In the genomic region with DNA sequence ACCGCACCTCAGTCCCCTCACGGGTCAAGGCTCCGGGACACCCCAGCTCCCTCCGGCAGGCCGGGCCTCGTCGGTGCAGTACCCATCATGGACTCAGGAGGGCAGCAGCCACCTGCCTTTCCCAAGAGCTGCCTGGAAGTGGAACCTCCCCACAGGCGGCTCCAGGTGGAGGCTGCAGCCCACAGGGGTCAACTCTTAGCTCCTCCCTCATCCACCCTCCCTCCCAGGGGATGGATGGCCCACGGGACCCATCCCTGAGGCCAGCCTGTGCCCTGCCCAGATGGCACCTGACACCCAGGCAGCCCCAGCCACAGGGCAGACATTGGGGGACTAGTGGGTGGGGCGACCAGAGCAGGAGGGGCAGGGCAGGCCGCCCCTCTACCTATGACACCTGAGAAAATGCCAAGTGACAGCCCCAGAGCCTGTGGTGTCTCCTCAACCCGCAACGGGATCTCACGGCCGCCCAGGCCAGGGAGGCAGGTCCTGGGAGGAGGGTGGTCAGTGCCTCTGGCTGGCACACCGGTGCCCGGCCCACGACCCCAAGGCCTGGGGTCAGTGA, we compare ENCODE assay signal across 8 cellular contexts. TPM values are rescaled to one million over a fixed set of nuclear protein-coding genes. Genes with fewer than 3 reads are reported as not detected.
DNase-seq lines count a peak whose midpoint lies in the region; ATAC-seq and TF ChIP-seq lines count a peak whose summit lies in the region.

No MANE protein-coding gene starts in this region.

- peaks cover 17% of the 10 kb centered on the region for H3F3A ChIP-seq in GM23338 (replicated peaks; ENCODE audit: low read depth)

- H3K27ac ChIP-seq in GM23338 (ENCODE audit: low read depth): no peak overlapping the region

- peaks cover 18% of the 10 kb centered on the region; the same call in 1 of the 2 replicates for H3K4me1 ChIP-seq in GM23338 (ENCODE audit: insufficient read depth)

- H3K79me2 ChIP-seq in GM23338 (replicated peaks; ENCODE audit: insufficient read depth): peaks cover 19% of the 10 kb centered on the region; the same call in 1 of the 2 replicates

- H3K4me2 ChIP-seq in GM23338: peak overlapping the region; percentile 80

- peaks cover 5% of the 10 kb centered on the region for H3K27me3 ChIP-seq in BJ (ENCODE audit: control insufficient read depth, insufficient read depth, low read length)
- no peaks in the 10 kb centered on the region for H3K27me3 ChIP-seq in GM23338 (ENCODE audit: insufficient read depth)

- H3K27me3 Mint-ChIP-seq in GM23338 (ENCODE audit: insufficient read depth, low read depth, poor library complexity): peaks cover 16% of the 10 kb centered on the region

- no peak overlapping the region for H3K27ac Mint-ChIP-seq in GM23338

- H3K36me3 Mint-ChIP-seq in GM23338 (ENCODE audit: low read depth): 0 out of 3 replicates have a peak, but pooled peaks cover 2% of the 10 kb centered on the region

- no peaks in the 10 kb centered on the region for H3K9me2 ChIP-seq in GM23338 (ENCODE audit: insufficient read depth)

- H2AFZ ChIP-seq in GM23338: no peak overlapping the region; the same call in 1 of the 2 replicates

- peak; percentile 60 for ATAC-seq in GM23338
- ATAC-seq in HG03460 (IDR thresholded peaks at IDR 0.05; ENCODE audit: unreplicated experiment): no peak

- H3K9me3 Mint-ChIP-seq in GM23338: peaks cover 3% of the 10 kb centered on the region; the same call in 1 of the 3 replicates

- H3K4me1 Mint-ChIP-seq in GM23338: peaks cover 16% of the 10 kb centered on the region

- TF ChIP-seq CTCF in BJ (IDR thresholded peaks at IDR 0.05; ENCODE audit: insufficient read depth, low read depth, low read length) (peak; percentile 93), GM23338 (conservative IDR thresholded peaks at IDR 0.05; ENCODE audit: low read depth in 2 of 2) (peak; percentile 80 to 95), epithelial cell of esophagus (IDR thresholded peaks at IDR 0.05; ENCODE audit: insufficient read depth, low read depth, low read length, missing control alignments) (peak; percentile 90)

- no peak overlapping the region for H3K4me3 ChIP-seq in BJ (ENCODE audit: low read depth, low read length)
- H3K4me3 ChIP-seq in GM23338: peak overlapping the region; percentile 85; the same call in 1 of the 2 replicates
- no peak overlapping the region for H3K4me3 ChIP-seq in epithelial cell of esophagus (ENCODE audit: low read length)

- CTCF ChIA-PET in BJ (lab: Yijun Ruan, JAX): interaction anchor here (0.6 to 4.9 kb wide), 55 partner anchors 9 to 1057 kb away, joined by 3 to 147 read pairs (median 5); a partner anchor contains a TSS

- H3K4me3 Mint-ChIP-seq in GM23338: 0 out of 3 replicates have a peak overlapping the region, but pooled peaks have one; percentile 30

- no peaks in the 10 kb centered on the region for H3K36me3 ChIP-seq in BJ (ENCODE audit: control insufficient read depth, insufficient read depth, low read length)
- H3K36me3 ChIP-seq in GM23338 (ENCODE audit: insufficient read depth): no peaks in the 10 kb centered on the region

- POLR2A ChIA-PET in BJ (lab: Charles Lee): interaction anchor here (0.6 kb wide), 2 partner anchors 166 to 280 kb away, joined by 3 read pairs; no protein-coding TSS in a partner anchor

- no peak for DNase-seq in BJ (ENCODE audit: low read depth)
- peak; percentile 85 for DNase-seq in GM23338 (ENCODE audit: low spot score)
- peak; percentile 73 for DNase-seq in NCI-H69 (lab: John Stamatoyannopoulos, UW)
- DNase-seq in activated CD8-positive, alpha-beta memory T cell treated with anti-CD3 and anti-CD28 coated beads, Interleukin-2, amount 50 U/mL, for 4 hours: peak; percentile 75
- peak; percentile 74 for DNase-seq in epithelial cell of esophagus (ENCODE audit: low read depth)
- DNase-seq in mucosa of gallbladder (ENCODE audit: low spot score): peak; percentile 78
- peak; percentile 88 for DNase-seq in stimulated activated CD8-positive, alpha-beta memory T cell treated with anti-CD3 and anti-CD28 coated beads, Interleukin-4, amount 100 ng/mL, for 48 hours

- no peaks in the 10 kb centered on the region for H4K20me1 ChIP-seq in GM23338 (replicated peaks; ENCODE audit: insufficient read depth)

TF ChIP-seq in GM23338, 12 proteins besides CTCF, POLR2A, EP300 and RAD21:
- TF ChIP-seq EZH2phosphoT487 (IDR thresholded peaks at IDR 0.05; ENCODE audit: unreplicated experiment): no peak
- no peak for TF ChIP-seq STAT1 (IDR thresholded peaks at IDR 0.05; ENCODE audit: unreplicated experiment)
- no peak for TF ChIP-seq JUNB (IDR thresholded peaks at IDR 0.05; ENCODE audit: unreplicated experiment)
- TF ChIP-seq, protein P1, sequence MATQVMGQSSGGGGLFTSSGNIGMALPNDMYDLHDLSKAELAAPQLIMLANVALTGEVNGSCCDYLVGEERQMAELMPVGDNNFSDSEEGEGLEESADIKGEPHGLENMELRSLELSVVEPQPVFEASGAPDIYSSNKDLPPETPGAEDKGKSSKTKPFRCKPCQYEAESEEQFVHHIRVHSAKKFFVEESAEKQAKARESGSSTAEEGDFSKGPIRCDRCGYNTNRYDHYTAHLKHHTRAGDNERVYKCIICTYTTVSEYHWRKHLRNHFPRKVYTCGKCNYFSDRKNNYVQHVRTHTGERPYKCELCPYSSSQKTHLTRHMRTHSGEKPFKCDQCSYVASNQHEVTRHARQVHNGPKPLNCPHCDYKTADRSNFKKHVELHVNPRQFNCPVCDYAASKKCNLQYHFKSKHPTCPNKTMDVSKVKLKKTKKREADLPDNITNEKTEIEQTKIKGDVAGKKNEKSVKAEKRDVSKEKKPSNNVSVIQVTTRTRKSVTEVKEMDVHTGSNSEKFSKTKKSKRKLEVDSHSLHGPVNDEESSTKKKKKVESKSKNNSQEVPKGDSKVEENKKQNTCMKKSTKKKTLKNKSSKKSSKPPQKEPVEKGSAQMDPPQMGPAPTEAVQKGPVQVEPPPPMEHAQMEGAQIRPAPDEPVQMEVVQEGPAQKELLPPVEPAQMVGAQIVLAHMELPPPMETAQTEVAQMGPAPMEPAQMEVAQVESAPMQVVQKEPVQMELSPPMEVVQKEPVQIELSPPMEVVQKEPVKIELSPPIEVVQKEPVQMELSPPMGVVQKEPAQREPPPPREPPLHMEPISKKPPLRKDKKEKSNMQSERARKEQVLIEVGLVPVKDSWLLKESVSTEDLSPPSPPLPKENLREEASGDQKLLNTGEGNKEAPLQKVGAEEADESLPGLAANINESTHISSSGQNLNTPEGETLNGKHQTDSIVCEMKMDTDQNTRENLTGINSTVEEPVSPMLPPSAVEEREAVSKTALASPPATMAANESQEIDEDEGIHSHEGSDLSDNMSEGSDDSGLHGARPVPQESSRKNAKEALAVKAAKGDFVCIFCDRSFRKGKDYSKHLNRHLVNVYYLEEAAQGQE (IDR thresholded peaks at IDR 0.05; ENCODE audit: unreplicated experiment): no peak
- TF ChIP-seq POLR2AphosphoS5 (IDR thresholded peaks at IDR 0.05; ENCODE audit: low read depth): no peak
- TF ChIP-seq CREB1 (CRISPR knock-in tag; IDR thresholded peaks at IDR 0.05; ENCODE audit: low read depth): 0 out of 2 replicates have a peak, but pooled peaks have one; percentile 18
- TF ChIP-seq, protein P2, sequence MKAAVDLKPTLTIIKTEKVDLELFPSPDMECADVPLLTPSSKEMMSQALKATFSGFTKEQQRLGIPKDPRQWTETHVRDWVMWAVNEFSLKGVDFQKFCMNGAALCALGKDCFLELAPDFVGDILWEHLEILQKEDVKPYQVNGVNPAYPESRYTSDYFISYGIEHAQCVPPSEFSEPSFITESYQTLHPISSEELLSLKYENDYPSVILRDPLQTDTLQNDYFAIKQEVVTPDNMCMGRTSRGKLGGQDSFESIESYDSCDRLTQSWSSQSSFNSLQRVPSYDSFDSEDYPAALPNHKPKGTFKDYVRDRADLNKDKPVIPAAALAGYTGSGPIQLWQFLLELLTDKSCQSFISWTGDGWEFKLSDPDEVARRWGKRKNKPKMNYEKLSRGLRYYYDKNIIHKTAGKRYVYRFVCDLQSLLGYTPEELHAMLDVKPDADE (IDR thresholded peaks at IDR 0.05): no peak
- TF ChIP-seq ZNF114 (CRISPR knock-in tag; IDR thresholded peaks at IDR 0.05): no peak
TF ChIP-seq in GM23338: peak in this region for 1.

RNA-seq across cellular contexts. Expression of a gene that starts 1.2 kb away (rescaled TPM):
- polyA plus RNA-seq in BJ (2011; rRNA removed) (0.04 TPM in 2 replicates), GM23338 (2016; fragmentation: Nextera tagmentation; extraction: Ambion mirVana) (11.2 and 12.2 TPM in 2 replicates)
- polyA minus RNA-seq in BJ (2011; rRNA and poly(A)+ RNA removed): 0.77 TPM in 1 of 2 replicates, not detected in the other
- total RNA-seq in GM23338 (2014; rRNA removed; shearing (Covaris generic)): 19.1 and 29.3 TPM in 2 replicates
- total RNA-seq in mucosa of gallbladder: 81.4 TPM
